ENCODE assay signal across 12 cellular contexts in genomic region chrX:43702660-43703059, GRCh38. TPM values are rescaled to one million over a fixed set of nuclear protein-coding genes. Genes with fewer than 3 reads are reported as not detected.
A peak's percentile ranks its signal among the peaks of the same experiment; 100 is the strongest.
DNase-seq lines count a peak whose midpoint lies in the region; ATAC-seq and TF ChIP-seq lines count a peak whose summit lies in the region.
"Had no signal": no experiment of that assay in that cellular context is flagged by ENCODE, and none has a peak within 500 bp of the region (broad histone marks: within the 10 kb centered on the region; RNA-seq: fewer than 3 reads in every experiment).

No MANE protein-coding gene starts in this region.

- TF ChIP-seq POLR2A in breast epithelium (IDR thresholded peaks at IDR 0.05), result no peak

- H3K4me3 ChIP-seq in ACC112 (ENCODE audit: low read depth, low read length) (peak overlapping the region; percentile 42; the same call in 1 of the 2 replicates), breast epithelium (no peak overlapping the region), rectal smooth muscle tissue (ENCODE audit: low read length) (no peak overlapping the region)

- intact Hi-C loops in breast epithelium (cut with DNase I; ENCODE audit: low total_unique reads), result loop anchor here (1.0 kb wide), 1 partner anchor 15 kb away; no protein-coding TSS in a partner anchor
- intact Hi-C loops in left colon (cut with DNase I, micrococcal nuclease), result no loop called here

- peak overlapping the region; percentile 90 for H3K27ac ChIP-seq in ACC112 (ENCODE audit: low read depth, low read length)
- peak overlapping the region; percentile 69 to 81 for H3K27ac ChIP-seq in breast epithelium
- peak overlapping the region; percentile 72 for H3K27ac ChIP-seq in rectal smooth muscle tissue (ENCODE audit: low read depth, low read length)

- no peak for DNase-seq in breast epithelium (ENCODE audit: low spot score in 2 of 2)
- no peak for DNase-seq in left colon
- no peak for DNase-seq in SIG-M5 treated with dmso at 0.1 percent for 504 hours (lab: John Stamatoyannopoulos, UW; ENCODE audit: unreplicated experiment)
- DNase-seq in GM10266 (ENCODE audit: extremely low spot score), result no peak
- DNase-seq in hippocampal formation (lab: John Stamatoyannopoulos, UW), result no peak
- DNase-seq: left cardiac atrium, NCI-H1694, NCI-H524 had no signal

- peaks cover 6% of the 10 kb centered on the region for H3K79me2 ChIP-seq in ACC112 (ENCODE audit: control insufficient read depth, insufficient read depth, low read length, unreplicated experiment)

- TF ChIP-seq CTCF in breast epithelium (IDR thresholded peaks at IDR 0.05), result no peak
- TF ChIP-seq CTCF in GM10266 (IDR thresholded peaks at IDR 0.05; ENCODE audit: control insufficient read depth, insufficient read depth, low read depth, missing control alignments), result no peak

- no peaks in the 10 kb centered on the region for H3K9me3 ChIP-seq in breast epithelium

- no peak overlapping the region for H2AFZ ChIP-seq in ACC112 (ENCODE audit: low read length, unreplicated experiment)

- no peaks in the 10 kb centered on the region for H3K36me3 ChIP-seq in ACC112 (ENCODE audit: insufficient read depth, low read length)
- no peaks in the 10 kb centered on the region for H3K36me3 ChIP-seq in breast epithelium
- no peaks in the 10 kb centered on the region for H3K36me3 ChIP-seq in rectal smooth muscle tissue (ENCODE audit: control insufficient read depth, insufficient read depth, low read length)

- H3K9ac ChIP-seq in rectal smooth muscle tissue (ENCODE audit: low read length), result no peak overlapping the region

- ATAC-seq in left colon (peak; percentile 50), HG03139 (IDR thresholded peaks at IDR 0.05; ENCODE audit: unreplicated experiment) (no peak)
- ATAC-seq: natural killer cell treated with Interleukin-12 subunit alpha and Interleukin-12 subunit beta and Interleukin-15 and Interleukin-18, amount 100 ng/mL, for 72 hours had no signal

- peaks cover 48% of the 10 kb centered on the region for H3K4me1 ChIP-seq in ACC112 (ENCODE audit: control insufficient read depth, insufficient read depth, low read length, unreplicated experiment)
- H3K4me1 ChIP-seq in breast epithelium, result no peaks in the 10 kb centered on the region
- H3K4me1 ChIP-seq in rectal smooth muscle tissue (ENCODE audit: control insufficient read depth, insufficient read depth, low read length), result peaks cover 13% of the 10 kb centered on the region

- H3K27me3 ChIP-seq in ACC112 (ENCODE audit: insufficient read depth, low read length) (no peaks in the 10 kb centered on the region), breast epithelium (peaks cover 0 to 46% of the 10 kb centered on the region in 2 donors), rectal smooth muscle tissue (ENCODE audit: control insufficient read depth, insufficient read depth, low read length) (no peaks in the 10 kb centered on the region)

RNA-seq across cellular contexts. Expression of gene MAOA, which starts 46.6 kb away (rescaled TPM):
- total RNA-seq in breast epithelium (100 to 1,000 TPM; 124 to 558 (median 128) TPM), left colon (100 to 1,000 TPM; 381 to 497 TPM)
